In the genomic region with DNA sequence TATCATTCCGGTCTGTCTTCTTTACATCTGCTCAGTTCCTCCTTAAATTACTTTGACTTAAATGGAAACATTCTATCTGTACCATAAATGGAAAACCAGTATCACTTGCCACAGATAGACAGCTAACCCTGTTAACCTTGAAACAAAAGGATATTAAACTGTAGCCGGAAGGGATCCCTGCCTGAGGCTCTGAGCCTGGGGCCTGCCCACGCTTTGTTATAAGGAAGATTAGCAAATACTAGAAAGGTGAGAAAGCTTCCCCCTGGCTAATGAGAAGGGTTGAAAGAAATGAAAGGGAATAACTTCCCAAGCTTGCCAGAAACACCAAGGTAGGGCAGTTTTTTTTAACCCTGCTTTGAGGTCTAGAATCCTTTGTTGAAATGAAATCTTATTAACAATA, we compare ENCODE assay signal across 29 cellular contexts.
"Had no signal": no experiment of that assay in that cellular context is flagged by ENCODE, and none has a peak within 500 bp of the region (broad histone marks: within the 10 kb centered on the region; RNA-seq: fewer than 3 reads in every experiment).

No MANE protein-coding gene starts in this region.

- H3K4me3 Mint-ChIP-seq: activated CD8-positive, alpha-beta memory T cell treated with anti-CD3 and anti-CD28 coated beads, Interleukin-2, amount 10 ng/mL, durations not matched to agents 7 days and 5 days; activated CD8-positive, alpha-beta T cell treated with anti-CD3 and anti-CD28 coated beads, Interleukin-2, amount 10 ng/mL, durations not matched to agents 7 days and 5 days; activated naive CD8-positive, alpha-beta T cell; naive thymus-derived CD4-positive, alpha-beta T cell; stimulated activated memory B cell treated with anti-CD40 and anti-IgM and Interleukin-4, amounts not matched to agents 10 μg/mL and 1 μg/mL and 100 μg/mL, for 72 hours had no signal

- H3K36me3 Mint-ChIP-seq: activated CD8-positive, alpha-beta memory T cell treated with anti-CD3 and anti-CD28 coated beads, Interleukin-2, amount 10 ng/mL, durations not matched to agents 7 days and 5 days; stimulated activated memory B cell treated with anti-CD40 and anti-IgM and Interleukin-4, amounts not matched to agents 10 μg/mL and 1 μg/mL and 100 μg/mL, for 72 hours had no signal

- H3K27me3 ChIP-seq: body of pancreas, right atrium auricular region, stomach, suprapubic skin, tibial artery had no signal

- H3K36me3 ChIP-seq: right atrium auricular region, stomach, suprapubic skin, tibial artery had no signal

- H3K4me3 ChIP-seq: body of pancreas, right atrium auricular region, smooth muscle cell, stomach, suprapubic skin, tibial artery had no signal

- FAIRE-seq: colon, endometrium, frontal cortex had no signal

- H3K27ac ChIP-seq: body of pancreas, epithelial cell of prostate, right atrium auricular region, stomach, suprapubic skin, tibial artery had no signal

- H3K9me3 ChIP-seq: body of pancreas, right atrium auricular region, stomach, suprapubic skin, tibial artery had no signal

- H3K4me2 ChIP-seq: smooth muscle cell had no signal

- H3K4me1 Mint-ChIP-seq: activated CD8-positive, alpha-beta memory T cell treated with anti-CD3 and anti-CD28 coated beads, Interleukin-2, amount 10 ng/mL, durations not matched to agents 7 days and 5 days; stimulated activated memory B cell treated with anti-CD40 and anti-IgM and Interleukin-4, amounts not matched to agents 10 μg/mL and 1 μg/mL and 100 μg/mL, for 72 hours had no signal

- DNase-seq: activated CD4-positive, alpha-beta T cell treated with anti-CD3 and anti-CD28 coated beads, Interleukin-2, amount 50 U/mL, for 1 hour; activated CD8-positive, alpha-beta memory T cell treated with anti-CD3 and anti-CD28 coated beads, Interleukin-2, amount 10 ng/mL, durations not matched to agents 7 days and 5 days; activated CD8-positive, alpha-beta T cell treated with anti-CD3 and anti-CD28 coated beads, Interleukin-2, amount 10 ng/mL, durations not matched to agents 7 days and 5 days; activated naive CD4-positive, alpha-beta T cell; activated T-cell treated with anti-CD3 and anti-CD28 coated beads, Interleukin-2, amount 50 U/mL, for 48 hours; aorta; body of pancreas; dermis blood vessel endothelial cell; effector CD4-positive, alpha-beta T cell; islet precursor cell; mammary epithelial cell; midbrain; naive thymus-derived CD4-positive, alpha-beta T cell; stimulated activated CD4-positive, alpha-beta T cell treated with anti-CD3 and anti-CD28 coated beads, Interleukin-1b, Interleukin-23, amount 100 ng/mL, for 48 hours; stimulated activated CD4-positive, alpha-beta T cell treated with anti-CD3 and anti-CD28 coated beads, Interleukin-4, amount 100 ng/mL, for 4 hours; stimulated activated CD8-positive, alpha-beta memory T cell treated with anti-CD3 and anti-CD28 coated beads, Interleukin-4, amount 100 ng/mL, for 48 hours; stomach; T-helper 2 cell; tibial artery had no signal

- H3K4me1 ChIP-seq: body of pancreas, right atrium auricular region, stomach, suprapubic skin, tibial artery had no signal

- ATAC-seq: activated CD8-positive, alpha-beta memory T cell treated with anti-CD3 and anti-CD28 coated beads, Interleukin-2, amount 10 ng/mL, durations not matched to agents 7 days and 5 days; activated CD8-positive, alpha-beta T cell treated with anti-CD3 and anti-CD28 coated beads, Interleukin-2, amount 10 ng/mL, durations not matched to agents 7 days and 5 days; body of pancreas; naive thymus-derived CD4-positive, alpha-beta T cell; stimulated activated memory B cell treated with anti-CD40 and anti-IgM and Interleukin-4, amounts not matched to agents 10 μg/mL and 1 μg/mL and 100 μg/mL, for 72 hours had no signal

- H3K27ac Mint-ChIP-seq: activated CD8-positive, alpha-beta memory T cell treated with anti-CD3 and anti-CD28 coated beads, Interleukin-2, amount 10 ng/mL, durations not matched to agents 7 days and 5 days; activated CD8-positive, alpha-beta T cell treated with anti-CD3 and anti-CD28 coated beads, Interleukin-2, amount 10 ng/mL, durations not matched to agents 7 days and 5 days; activated naive CD8-positive, alpha-beta T cell; activated T-helper 2 cell treated with anti-CD3 and anti-CD28 coated beads, Interferon-gamma antibody, Interleukin-2, Interleukin-4, amounts not matched to agents 10 μg/mL and 5 μg/mL and 100 μg/mL, durations not matched to agents 14 hours and 24 hours and 36 hours; stimulated activated memory B cell treated with anti-CD40 and anti-IgM and Interleukin-4, amounts not matched to agents 10 μg/mL and 1 μg/mL and 100 μg/mL, for 72 hours had no signal

- H3K27me3 Mint-ChIP-seq: activated CD8-positive, alpha-beta memory T cell treated with anti-CD3 and anti-CD28 coated beads, Interleukin-2, amount 10 ng/mL, durations not matched to agents 7 days and 5 days; activated naive CD8-positive, alpha-beta T cell; naive thymus-derived CD4-positive, alpha-beta T cell; stimulated activated memory B cell treated with anti-CD40 and anti-IgM and Interleukin-4, amounts not matched to agents 10 μg/mL and 1 μg/mL and 100 μg/mL, for 72 hours had no signal

- H3K9me3 Mint-ChIP-seq: stimulated activated memory B cell treated with anti-CD40 and anti-IgM and Interleukin-4, amounts not matched to agents 10 μg/mL and 1 μg/mL and 100 μg/mL, for 72 hours had no signal
